1 cellular context compared by ENCODE assay signal in genomic region chr1:46437723-46438122, GRCh38.
TF ChIP-seq lines count a peak whose summit lies in the region.

No MANE protein-coding gene starts in this region.

TF ChIP-seq in K562, 482 proteins besides CTCF, POLR2A, EP300 and RAD21 (continued from another document and continues in another):
- TF ChIP-seq NCOR1 (IDR thresholded peaks at IDR 0.05) (peak; percentile 78), ZNF77 (CRISPR knock-in tag; IDR thresholded peaks at IDR 0.05) (no peak), ZNF239 (CRISPR knock-in tag; IDR thresholded peaks at IDR 0.05) (no peak), ATF7 (IDR thresholded peaks at IDR 0.05) (peak; percentile 39; the same call in 1 of the 2 replicates), PURB (CRISPR knock-in tag; IDR thresholded peaks at IDR 0.05; ENCODE audit: low read depth) (no peak), NR0B1 (IDR thresholded peaks at IDR 0.05; ENCODE audit: partially characterized antibody) (no peak), TAF1 (IDR thresholded peaks at IDR 0.05; ENCODE audit: control insufficient read depth, extremely low read depth, insufficient read depth, low read length, severe bottlenecking) (no peak), MTA2 (IDR thresholded peaks at IDR 0.05; ENCODE audit: low read depth) (peak; percentile 58), STAG1 (CRISPR knock-in tag; IDR thresholded peaks at IDR 0.05; ENCODE audit: borderline replicate concordance) (no peak), CCNT2 (IDR thresholded peaks at IDR 0.05; ENCODE audit: borderline replicate concordance, extremely low read depth, insufficient read length, low read depth, low read length) (peak; percentile 70), MCM2 (IDR thresholded peaks at IDR 0.05; ENCODE audit: low read depth) (no peak), THAP7 (CRISPR knock-in tag; IDR thresholded peaks at IDR 0.05) (no peak), SPI1 (IDR thresholded peaks at IDR 0.05; ENCODE audit: borderline replicate concordance, low read depth, low read length) (peak; percentile 97), TEAD1 (CRISPR knock-in tag; IDR thresholded peaks at IDR 0.05) (peak in 1 of 2 experiments; percentile 43; a peak in 1 of 4 replicates), TBP (optimal IDR thresholded peaks at IDR 0.05; ENCODE audit: low read depth, low read length) (no peak), CTBP1 (IDR thresholded peaks at IDR 0.05; ENCODE audit: borderline replicate concordance) (0 out of 2 replicates have a peak, but pooled peaks have one; percentile 57), GATAD2B (IDR thresholded peaks at IDR 0.05; ENCODE audit: borderline replicate concordance) (no peak), MEF2A (IDR thresholded peaks at IDR 0.05; ENCODE audit: control insufficient read depth, low read depth, low read length) (no peak), ZNF76 (CRISPR knock-in tag; IDR thresholded peaks at IDR 0.05; ENCODE audit: borderline replicate concordance) (no peak), GTF2F1 (IDR thresholded peaks at IDR 0.05; ENCODE audit: low read depth, low read length) (no peak), ZBTB33 (CRISPR knock-in tag; IDR thresholded peaks at IDR 0.05) (no peak), MECOM (CRISPR knock-in tag; IDR thresholded peaks at IDR 0.05) (no peak), ATF2 (CRISPR knock-in tag; IDR thresholded peaks at IDR 0.05) (no peak), ZNF707 (CRISPR knock-in tag; conservative IDR thresholded peaks at IDR 0.05) (no peak), EGR1 (conservative IDR thresholded peaks at IDR 0.05) (no peak), SMARCE1 (IDR thresholded peaks at IDR 0.05) (peak; percentile 51; the same call in 1 of the 2 replicates), TAL1 (IDR thresholded peaks at IDR 0.05) (peak; percentile 64), NCOA6 (IDR thresholded peaks at IDR 0.05) (no peak), TCF3 (CRISPR knock-in tag; IDR thresholded peaks at IDR 0.05) (peak; percentile 76), ZNF785 (CRISPR knock-in tag; IDR thresholded peaks at IDR 0.05) (no peak), FUS (optimal IDR thresholded peaks at IDR 0.05; ENCODE audit: low read depth, low read length) (no peak), FOXK2 (conservative IDR thresholded peaks at IDR 0.05 in 1 of 2, IDR thresholded peaks at IDR 0.05 in 1 of 2; ENCODE audit: low read depth in 2 of 2) (peak; percentile 78 to 80), OTX1 (CRISPR knock-in tag; IDR thresholded peaks at IDR 0.05) (peak; percentile 68; the same call in 1 of the 2 replicates), ZNF146 (CRISPR knock-in tag; IDR thresholded peaks at IDR 0.05; ENCODE audit: unreplicated experiment) (no peak), BHLHE40 (IDR thresholded peaks at IDR 0.05; ENCODE audit: low read length) (peak; percentile 89), CREM (IDR thresholded peaks at IDR 0.05; ENCODE audit: low read depth) (0 out of 2 replicates have a peak, but pooled peaks have one; percentile 6), HMG20B (CRISPR knock-in tag; IDR thresholded peaks at IDR 0.05) (no peak), ZKSCAN3 (CRISPR knock-in tag; IDR thresholded peaks at IDR 0.05) (peak; percentile 95), SP1 (CRISPR knock-in tag; IDR thresholded peaks at IDR 0.05) (no peak), NFRKB (IDR thresholded peaks at IDR 0.05; ENCODE audit: low read depth) (no peak), SMARCC2 (IDR thresholded peaks at IDR 0.05; ENCODE audit: low read depth) (no peak), MTF1 (CRISPR knock-in tag; IDR thresholded peaks at IDR 0.05; ENCODE audit: borderline replicate concordance) (no peak), BRD4 (IDR thresholded peaks at IDR 0.05) (no peak)
- TF ChIP-seq, protein P1, sequence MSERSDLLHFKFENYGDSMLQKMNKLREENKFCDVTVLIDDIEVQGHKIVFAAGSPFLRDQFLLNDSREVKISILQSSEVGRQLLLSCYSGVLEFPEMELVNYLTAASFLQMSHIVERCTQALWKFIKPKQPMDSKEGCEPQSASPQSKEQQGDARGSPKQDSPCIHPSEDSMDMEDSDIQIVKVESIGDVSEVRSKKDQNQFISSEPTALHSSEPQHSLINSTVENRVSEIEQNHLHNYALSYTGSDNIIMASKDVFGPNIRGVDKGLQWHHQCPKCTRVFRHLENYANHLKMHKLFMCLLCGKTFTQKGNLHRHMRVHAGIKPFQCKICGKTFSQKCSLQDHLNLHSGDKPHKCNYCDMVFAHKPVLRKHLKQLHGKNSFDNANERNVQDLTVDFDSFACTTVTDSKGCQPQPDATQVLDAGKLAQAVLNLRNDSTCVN (CRISPR knock-in tag; IDR thresholded peaks at IDR 0.05), result no peak
- TF ChIP-seq, protein P2, sequence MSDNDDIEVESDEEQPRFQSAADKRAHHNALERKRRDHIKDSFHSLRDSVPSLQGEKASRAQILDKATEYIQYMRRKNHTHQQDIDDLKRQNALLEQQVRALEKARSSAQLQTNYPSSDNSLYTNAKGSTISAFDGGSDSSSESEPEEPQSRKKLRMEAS (CRISPR knock-in tag; IDR thresholded peaks at IDR 0.05), result peak; percentile 74
- TF ChIP-seq, protein P3, sequence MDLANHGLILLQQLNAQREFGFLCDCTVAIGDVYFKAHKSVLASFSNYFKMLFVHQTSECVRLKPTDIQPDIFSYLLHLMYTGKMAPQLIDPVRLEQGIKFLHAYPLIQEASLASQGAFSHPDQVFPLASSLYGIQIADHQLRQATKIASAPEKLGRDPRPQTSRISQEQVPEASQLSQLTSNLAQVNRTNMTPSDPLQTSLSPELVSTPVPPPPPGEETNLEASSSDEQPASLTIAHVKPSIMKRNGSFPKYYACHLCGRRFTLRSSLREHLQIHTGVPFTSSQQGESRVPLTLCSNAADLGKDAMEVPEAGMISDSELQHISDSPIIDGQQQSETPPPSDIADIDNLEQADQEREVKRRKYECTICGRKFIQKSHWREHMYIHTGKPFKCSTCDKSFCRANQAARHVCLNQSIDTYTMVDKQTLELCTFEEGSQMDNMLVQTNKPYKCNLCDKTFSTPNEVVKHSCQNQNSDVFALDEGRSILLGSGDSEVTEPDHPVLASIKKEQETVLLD (IDR thresholded peaks at IDR 0.05), result no peak
- TF ChIP-seq, protein P4, sequence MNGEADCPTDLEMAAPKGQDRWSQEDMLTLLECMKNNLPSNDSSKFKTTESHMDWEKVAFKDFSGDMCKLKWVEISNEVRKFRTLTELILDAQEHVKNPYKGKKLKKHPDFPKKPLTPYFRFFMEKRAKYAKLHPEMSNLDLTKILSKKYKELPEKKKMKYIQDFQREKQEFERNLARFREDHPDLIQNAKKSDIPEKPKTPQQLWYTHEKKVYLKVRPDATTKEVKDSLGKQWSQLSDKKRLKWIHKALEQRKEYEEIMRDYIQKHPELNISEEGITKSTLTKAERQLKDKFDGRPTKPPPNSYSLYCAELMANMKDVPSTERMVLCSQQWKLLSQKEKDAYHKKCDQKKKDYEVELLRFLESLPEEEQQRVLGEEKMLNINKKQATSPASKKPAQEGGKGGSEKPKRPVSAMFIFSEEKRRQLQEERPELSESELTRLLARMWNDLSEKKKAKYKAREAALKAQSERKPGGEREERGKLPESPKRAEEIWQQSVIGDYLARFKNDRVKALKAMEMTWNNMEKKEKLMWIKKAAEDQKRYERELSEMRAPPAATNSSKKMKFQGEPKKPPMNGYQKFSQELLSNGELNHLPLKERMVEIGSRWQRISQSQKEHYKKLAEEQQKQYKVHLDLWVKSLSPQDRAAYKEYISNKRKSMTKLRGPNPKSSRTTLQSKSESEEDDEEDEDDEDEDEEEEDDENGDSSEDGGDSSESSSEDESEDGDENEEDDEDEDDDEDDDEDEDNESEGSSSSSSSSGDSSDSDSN (IDR thresholded peaks at IDR 0.05; ENCODE audit: borderline replicate concordance in 1 of 2, low read depth in 2 of 2, low read length in 2 of 2), result no peak
- TF ChIP-seq, protein P5, sequence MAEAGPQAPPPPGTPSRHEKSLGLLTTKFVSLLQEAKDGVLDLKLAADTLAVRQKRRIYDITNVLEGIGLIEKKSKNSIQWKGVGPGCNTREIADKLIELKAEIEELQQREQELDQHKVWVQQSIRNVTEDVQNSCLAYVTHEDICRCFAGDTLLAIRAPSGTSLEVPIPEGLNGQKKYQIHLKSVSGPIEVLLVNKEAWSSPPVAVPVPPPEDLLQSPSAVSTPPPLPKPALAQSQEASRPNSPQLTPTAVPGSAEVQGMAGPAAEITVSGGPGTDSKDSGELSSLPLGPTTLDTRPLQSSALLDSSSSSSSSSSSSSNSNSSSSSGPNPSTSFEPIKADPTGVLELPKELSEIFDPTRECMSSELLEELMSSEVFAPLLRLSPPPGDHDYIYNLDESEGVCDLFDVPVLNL (CRISPR knock-in tag; IDR thresholded peaks at IDR 0.05; ENCODE audit: low read depth), result no peak
- TF ChIP-seq, protein P6, sequence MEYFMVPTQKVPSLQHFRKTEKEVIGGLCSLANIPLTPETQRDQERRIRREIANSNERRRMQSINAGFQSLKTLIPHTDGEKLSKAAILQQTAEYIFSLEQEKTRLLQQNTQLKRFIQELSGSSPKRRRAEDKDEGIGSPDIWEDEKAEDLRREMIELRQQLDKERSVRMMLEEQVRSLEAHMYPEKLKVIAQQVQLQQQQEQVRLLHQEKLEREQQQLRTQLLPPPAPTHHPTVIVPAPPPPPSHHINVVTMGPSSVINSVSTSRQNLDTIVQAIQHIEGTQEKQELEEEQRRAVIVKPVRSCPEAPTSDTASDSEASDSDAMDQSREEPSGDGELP (CRISPR knock-in tag; IDR thresholded peaks at IDR 0.05; ENCODE audit: borderline replicate concordance), result no peak; the same call in 1 of the 2 replicates
- TF ChIP-seq, protein P7, sequence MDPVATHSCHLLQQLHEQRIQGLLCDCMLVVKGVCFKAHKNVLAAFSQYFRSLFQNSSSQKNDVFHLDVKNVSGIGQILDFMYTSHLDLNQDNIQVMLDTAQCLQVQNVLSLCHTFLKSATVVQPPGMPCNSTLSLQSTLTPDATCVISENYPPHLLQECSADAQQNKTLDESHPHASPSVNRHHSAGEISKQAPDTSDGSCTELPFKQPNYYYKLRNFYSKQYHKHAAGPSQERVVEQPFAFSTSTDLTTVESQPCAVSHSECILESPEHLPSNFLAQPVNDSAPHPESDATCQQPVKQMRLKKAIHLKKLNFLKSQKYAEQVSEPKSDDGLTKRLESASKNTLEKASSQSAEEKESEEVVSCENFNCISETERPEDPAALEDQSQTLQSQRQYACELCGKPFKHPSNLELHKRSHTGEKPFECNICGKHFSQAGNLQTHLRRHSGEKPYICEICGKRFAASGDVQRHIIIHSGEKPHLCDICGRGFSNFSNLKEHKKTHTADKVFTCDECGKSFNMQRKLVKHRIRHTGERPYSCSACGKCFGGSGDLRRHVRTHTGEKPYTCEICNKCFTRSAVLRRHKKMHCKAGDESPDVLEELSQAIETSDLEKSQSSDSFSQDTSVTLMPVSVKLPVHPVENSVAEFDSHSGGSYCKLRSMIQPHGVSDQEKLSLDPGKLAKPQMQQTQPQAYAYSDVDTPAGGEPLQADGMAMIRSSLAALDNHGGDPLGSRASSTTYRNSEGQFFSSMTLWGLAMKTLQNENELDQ (CRISPR knock-in tag; IDR thresholded peaks at IDR 0.05; ENCODE audit: borderline replicate concordance), result no peak
